In genomic region chr6:30752164-30752927, GRCh38 we compare ENCODE assay signal across 1 cellular context.
A peak's percentile ranks its signal among the peaks of the same experiment; 100 is the strongest.
TF ChIP-seq lines count a peak whose summit lies in the region.

No MANE protein-coding gene starts in this region.

TF ChIP-seq in HepG2, 621 proteins besides CTCF, POLR2A, EP300 and RAD21:
- TF ChIP-seq ZNF382 (CRISPR knock-in tag; IDR thresholded peaks at IDR 0.05; ENCODE audit: borderline replicate concordance) = no peak
- peak; percentile 45 for TF ChIP-seq ZNF687 (CRISPR knock-in tag; IDR thresholded peaks at IDR 0.05)
- no peak for TF ChIP-seq HES4 (CRISPR knock-in tag; IDR thresholded peaks at IDR 0.05; ENCODE audit: borderline replicate concordance)
- no peak for TF ChIP-seq ELK4 (CRISPR knock-in tag; IDR thresholded peaks at IDR 0.05; ENCODE audit: borderline replicate concordance)
